8 cellular contexts compared by ENCODE assay signal in genomic region chr1:20785907-20786309, GRCh38. TPM values are rescaled to one million over a fixed set of nuclear protein-coding genes. Genes with fewer than 3 reads are reported as not detected.
DNase-seq lines count a peak whose midpoint lies in the region; ATAC-seq and TF ChIP-seq lines count a peak whose summit lies in the region.

No MANE protein-coding gene starts in this region.

- no peaks in the 10 kb centered on the region for H3K36me3 ChIP-seq in CD8-positive, alpha-beta memory T cell (ENCODE audit: insufficient read depth, low read length)
- H3K36me3 ChIP-seq in rectal smooth muscle tissue (ENCODE audit: control insufficient read depth, insufficient read depth, low read length), result no peaks in the 10 kb centered on the region

- peak overlapping the region; percentile 90 for H3K27ac ChIP-seq in CD8-positive, alpha-beta memory T cell (ENCODE audit: low read depth, low read length)
- peak overlapping the region; percentile 96 for H3K27ac ChIP-seq in rectal smooth muscle tissue (ENCODE audit: low read depth, low read length)

- ATAC-seq in GM21825 (IDR thresholded peaks at IDR 0.05; ENCODE audit: unreplicated experiment) (peak; percentile 17), GM21786 (IDR thresholded peaks at IDR 0.05; ENCODE audit: unreplicated experiment) (no peak), GM21447 (IDR thresholded peaks at IDR 0.05; ENCODE audit: unreplicated experiment) (no peak)

- TF ChIP-seq CTCF in fibroblast of the aortic adventitia (IDR thresholded peaks at IDR 0.05; ENCODE audit: insufficient read depth, low read length), result no peak

- H3K9me3 ChIP-seq in CD8-positive, alpha-beta memory T cell (ENCODE audit: low read length), result no peaks in the 10 kb centered on the region

- H3K27ac Mint-ChIP-seq in CD8-positive, alpha-beta memory T cell, result peak overlapping the region; percentile 88 to 99 (median 98)

- POLR2A ChIA-PET in CD8-positive, alpha-beta memory T cell (lab: Charles Lee), result interaction anchor here (0.6 to 1.6 kb wide), 5 partner anchors 17 to 388 kb away, joined by 3 to 7 read pairs (median 4); partner anchors contain the start of genes DDOST and PINK1

- peaks cover 0 to 18% (median 0%) of the 10 kb centered on the region in 3 donors for H3K36me3 Mint-ChIP-seq in CD8-positive, alpha-beta memory T cell

- H3K4me1 ChIP-seq in CD8-positive, alpha-beta memory T cell (ENCODE audit: insufficient read depth, low read length), result peaks cover 37% of the 10 kb centered on the region
- H3K4me1 ChIP-seq in rectal smooth muscle tissue (ENCODE audit: control insufficient read depth, insufficient read depth, low read length), result peaks cover 10% of the 10 kb centered on the region

- CTCF ChIA-PET in CD8-positive, alpha-beta memory T cell (lab: Charles Lee), result interaction anchor here (1.0 to 1.5 kb wide), 3 partner anchors 89 to 152 kb away, joined by 3 to 4 read pairs (median 3); partner anchors contain the start of gene DDOST

- no peaks in the 10 kb centered on the region for H3K27me3 ChIP-seq in CD8-positive, alpha-beta memory T cell (ENCODE audit: insufficient read depth, low read length, poor library complexity, severe bottlenecking)
- H3K27me3 ChIP-seq in rectal smooth muscle tissue (ENCODE audit: control insufficient read depth, insufficient read depth, low read length), result no peaks in the 10 kb centered on the region

- H3K4me3 ChIP-seq in CD8-positive, alpha-beta memory T cell (ENCODE audit: low read length), result peak overlapping the region; percentile 80
- peak overlapping the region; percentile 88 for H3K4me3 ChIP-seq in fibroblast of the aortic adventitia (ENCODE audit: low read depth, low read length)
- H3K4me3 ChIP-seq in rectal smooth muscle tissue (ENCODE audit: low read length), result peak overlapping the region; percentile 84

- peak overlapping the region; percentile 81 for H3K9ac ChIP-seq in rectal smooth muscle tissue (ENCODE audit: low read length)

- peaks cover 0 to 3% (median 0%) of the 10 kb centered on the region in 5 donors for H3K9me3 Mint-ChIP-seq in CD8-positive, alpha-beta memory T cell

- peak overlapping the region; percentile 95 to 99 (median 99) for H3K4me3 Mint-ChIP-seq in CD8-positive, alpha-beta memory T cell

- H3K27me3 Mint-ChIP-seq in CD8-positive, alpha-beta memory T cell, result peaks cover 0 to 3% of the 10 kb centered on the region in 2 donors

- H3K4me1 Mint-ChIP-seq in CD8-positive, alpha-beta memory T cell, result peaks cover 34 to 55% (median 46%) of the 10 kb centered on the region in 3 donors

- DNase-seq in CD8-positive, alpha-beta memory T cell, result no peak
- DNase-seq in SW480 (ENCODE audit: low spot score) (peak; percentile 53), fibroblast of the aortic adventitia (ENCODE audit: low read depth) (no peak), MV-4-11 (lab: John Stamatoyannopoulos, UW) (no peak)

RNA-seq across cellular contexts. Expression of gene HP1BP3, which starts 1.2 kb away (rescaled TPM):
- total RNA-seq in CD8-positive, alpha-beta memory T cell, result 100 to 1,000 TPM; 155 to 166 TPM
- 221 TPM for polyA plus RNA-seq in CD8-positive, alpha-beta memory T cell
- total RNA-seq in fibroblast of the aortic adventitia (ENCODE audit: low replicate concordance), result 215 and 395 TPM in 2 replicates

RNA-seq across cellular contexts. Expression of gene SH2D5, which starts 53.4 kb away (rescaled TPM):
- under 1 TPM; 0.13 to 0.24 TPM for total RNA-seq in CD8-positive, alpha-beta memory T cell
- not detected for polyA plus RNA-seq in CD8-positive, alpha-beta memory T cell
- total RNA-seq in fibroblast of the aortic adventitia (ENCODE audit: low replicate concordance), result 1.6 and 3.2 TPM in 2 replicates
